20 cellular contexts compared by ENCODE assay signal in genomic region chr3:77887611-77888010, GRCh38.
DNase-seq lines count a peak whose midpoint lies in the region; ATAC-seq and TF ChIP-seq lines count a peak whose summit lies in the region.
"Had no signal": no experiment of that assay in that cellular context is flagged by ENCODE, and none has a peak within 500 bp of the region (broad histone marks: within the 10 kb centered on the region; RNA-seq: fewer than 3 reads in every experiment).

No MANE protein-coding gene starts in this region.

- H3K27ac Mint-ChIP-seq in neural progenitor cell, result no peak overlapping the region
- H3K27ac Mint-ChIP-seq: B cell had no signal

- H3K27me3 ChIP-seq in PC-9 (ENCODE audit: insufficient read depth, low read depth) (no peaks in the 10 kb centered on the region), neural progenitor cell (no peaks in the 10 kb centered on the region)
- H3K27me3 ChIP-seq: SJSA1 had no signal

- intact Hi-C loops in PC-9 (cut with micrococcal nuclease; ENCODE audit: unreplicated experiment), result no loop called here

- H3F3A ChIP-seq in PC-9 (ENCODE audit: insufficient read depth, low read depth), result no peaks in the 10 kb centered on the region
- H3F3A ChIP-seq in neural progenitor cell (ENCODE audit: low read depth), result no peaks in the 10 kb centered on the region

- DNase-seq in AG08396 (ENCODE audit: low spot score) (peak; percentile 2), PC-9 (no peak), dedifferentiated amniotic fluid mesenchymal stem cell (ENCODE audit: extremely low spot score) (peak; percentile 34), neural progenitor cell (ENCODE audit: low spot score) (no peak), SW 1271 (lab: John Stamatoyannopoulos, UW) (no peak), AG08395 (ENCODE audit: low spot score) (no peak), NCI-H226 (no peak)
- DNase-seq: DMS79 treated with DMSO at 0.1 percent for 48 hours, GDM1, GM23248, HCEC 1CT, KBM-7, NCI-H1436, NCI-H2029, NCI-H2171 treated with DMSO at 0.1 percent for 48 hours, NCI-H774 had no signal

- H3K27ac ChIP-seq in PC-9, result no peak overlapping the region
- no peak overlapping the region for H3K27ac ChIP-seq in neural progenitor cell
- H3K27ac ChIP-seq: A549, GM23248, SJSA1 had no signal

- no peaks in the 10 kb centered on the region for H3K9me3 Mint-ChIP-seq in neural progenitor cell

- no peaks in the 10 kb centered on the region for H3K36me3 Mint-ChIP-seq in neural progenitor cell

- ATAC-seq in GM18870 (IDR thresholded peaks at IDR 0.05; ENCODE audit: unreplicated experiment), result no peak
- ATAC-seq: A549 had no signal

- no peak overlapping the region for H3K4me3 Mint-ChIP-seq in neural progenitor cell
- H3K4me3 Mint-ChIP-seq: B cell had no signal

- H3K27me3 Mint-ChIP-seq in neural progenitor cell (ENCODE audit: insufficient read depth, low read depth), result no peaks in the 10 kb centered on the region
- H3K27me3 Mint-ChIP-seq: B cell had no signal

- no peak overlapping the region for H3K4me2 ChIP-seq in PC-9
- H3K4me2 ChIP-seq in neural progenitor cell, result no peak overlapping the region
- H3K4me2 ChIP-seq: A549 had no signal

- no TSS peak for BruUV-seq in PC-9 (replicated peaks; lab: Mats Ljungman, UMichigan)

- no peaks in the 10 kb centered on the region for H3K4me1 Mint-ChIP-seq in neural progenitor cell
- H3K4me1 Mint-ChIP-seq: B cell had no signal

- no peaks in the 10 kb centered on the region; the same call in 1 of the 2 replicates for H3K9me2 ChIP-seq in PC-9 (ENCODE audit: insufficient read depth)

- H2AFZ ChIP-seq in PC-9 (0 out of 2 replicates have a peak overlapping the region, but pooled peaks have one; percentile 3), neural progenitor cell (replicated peaks) (peak overlapping the region; percentile 31)
- H2AFZ ChIP-seq: GM23248 had no signal

- no peaks in the 10 kb centered on the region for H3K9me3 ChIP-seq in PC-9 (ENCODE audit: insufficient read depth, low read depth)
- no peaks in the 10 kb centered on the region for H3K9me3 ChIP-seq in neural progenitor cell (ENCODE audit: low read depth)
- H3K9me3 ChIP-seq: A549, SJSA1 had no signal

- no peaks in the 10 kb centered on the region for H4K20me1 ChIP-seq in PC-9 (ENCODE audit: insufficient read depth)
- H4K20me1 ChIP-seq in neural progenitor cell (ENCODE audit: low read depth), result no peaks in the 10 kb centered on the region

- POLR2A ChIA-PET in PC-9 (lab: Charles Lee; ENCODE audit: unreplicated experiment), result no interaction called here

- H3K4me1 ChIP-seq in PC-9 (replicated peaks; ENCODE audit: insufficient read depth) (no peaks in the 10 kb centered on the region), neural progenitor cell (no peaks in the 10 kb centered on the region)
- H3K4me1 ChIP-seq: A549, SJSA1 had no signal

- CTCF ChIA-PET in PC-9 (lab: Charles Lee), result no interaction called here

- no peak for TF ChIP-seq CTCF in PC-9 (conservative IDR thresholded peaks at IDR 0.05)
- TF ChIP-seq CTCF in neural progenitor cell (IDR thresholded peaks at IDR 0.05), result no peak

- H3K4me3 ChIP-seq in PC-9, result no peak overlapping the region
- no peak overlapping the region for H3K4me3 ChIP-seq in neural progenitor cell
- H3K4me3 ChIP-seq: A549, GM23248, SJSA1 had no signal

- H3K36me3 ChIP-seq in PC-9 (ENCODE audit: low read depth) (no peaks in the 10 kb centered on the region), neural progenitor cell (no peaks in the 10 kb centered on the region)
- H3K36me3 ChIP-seq: SJSA1 had no signal

- no peaks in the 10 kb centered on the region for H3K79me2 ChIP-seq in PC-9 (ENCODE audit: low read depth)
- no peaks in the 10 kb centered on the region for H3K79me2 ChIP-seq in neural progenitor cell (ENCODE audit: low read depth)

- no peak overlapping the region for H3K9ac ChIP-seq in neural progenitor cell
- H3K9ac ChIP-seq: GM23248 had no signal

Comparison
In these comparisons a context has a peak if more than half of its experiments do, and no peak if none do; other contexts are left out.
1. DNase-seq: peak in AG08396 (single experiment) and dedifferentiated amniotic fluid mesenchymal stem cell (single experiment); none in PC-9 (0 of 2), neural progenitor cell (single experiment), SW 1271 (0 of 2), AG08395 (single experiment) and NCI-H226 (single experiment).